Comparison of ENCODE assay signal across 23 cellular contexts in the genomic region with DNA sequence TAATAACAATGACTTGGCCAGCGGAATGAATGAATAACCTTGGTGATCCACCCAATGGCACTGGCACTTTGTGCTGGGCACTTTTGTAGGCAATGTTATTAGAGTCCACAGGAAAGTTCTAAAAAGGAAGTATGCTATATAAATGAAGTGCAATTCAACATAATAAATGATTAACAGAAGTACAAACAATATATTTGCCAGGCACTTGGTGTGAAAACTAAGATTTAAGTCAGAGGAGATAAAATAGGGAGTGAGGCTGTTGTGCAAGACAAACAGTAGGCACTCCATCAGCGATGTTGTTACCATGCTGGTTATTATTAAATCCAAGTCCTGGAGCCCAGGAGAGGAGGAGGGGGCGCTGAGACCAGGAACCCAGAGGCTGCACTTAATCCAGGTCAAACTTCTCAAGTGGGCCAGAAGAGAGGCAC.
"Had no signal": no experiment of that assay in that cellular context is flagged by ENCODE, and none has a peak within 500 bp of the region (broad histone marks: within the 10 kb centered on the region; RNA-seq: fewer than 3 reads in every experiment).

No MANE protein-coding gene starts in this region.

- DNase-seq: activated B cell treated with CpG ODN at 0.5 μM for 24 hours; activated CD4-positive, alpha-beta memory T cell treated with anti-CD3 and anti-CD28 coated beads, Interleukin-2, amount 10 ng/mL, durations not matched to agents 7 days and 5 days; activated CD4-positive, alpha-beta T cell treated with anti-CD3 and anti-CD28 coated beads for 4 hours; activated CD8-positive, alpha-beta memory T cell treated with anti-CD3 and anti-CD28 coated beads, Interleukin-2, amount 10 ng/mL, durations not matched to agents 7 days and 5 days; activated naive CD4-positive, alpha-beta T cell treated with anti-CD3 and anti-CD28 coated beads for 36 hours; activated naive CD8-positive, alpha-beta T cell treated with anti-CD3 and anti-CD28 coated beads, Interleukin-2, amount 50 U/mL, for 24 hours; anterior cingulate cortex; brain microvascular endothelial cell; central memory CD4-positive, alpha-beta T cell; foreskin melanocyte; glutamatergic neuron; hypothalamus; islet precursor cell; nucleus accumbens; right cardiac atrium; stimulated activated CD4-positive, alpha-beta T cell treated with anti-CD3 and anti-CD28 coated beads, Interleukin-15, amount 100 ng/mL, for 24 hours; stimulated activated CD4-positive, alpha-beta T cell treated with anti-CD3 and anti-CD28 coated beads, Interleukin-2, amount 100 ng/mL, for 48 hours; stimulated activated naive CD8-positive, alpha-beta T cell treated with anti-CD3 and anti-CD28 coated beads, Interleukin-15, amount 100 ng/mL, for 72 hours; T-helper 1 cell; T-helper 9 cell had no signal

- H3K27ac ChIP-seq: brain microvascular endothelial cell, skin epidermis, thoracic aorta had no signal

- ATAC-seq: activated CD8-positive, alpha-beta memory T cell treated with anti-CD3 and anti-CD28 coated beads, Interleukin-2, amount 10 ng/mL, durations not matched to agents 7 days and 5 days; activated naive CD8-positive, alpha-beta T cell treated with anti-CD3 and anti-CD28 coated beads, Interleukin-2, amount 50 U/mL, for 24 hours; right cardiac atrium; stimulated activated naive CD8-positive, alpha-beta T cell treated with anti-CD3 and anti-CD28 coated beads, Interleukin-15, amount 100 ng/mL, for 72 hours had no signal

- H3K4me3 ChIP-seq: skin epidermis, thoracic aorta had no signal

- H3K36me3 ChIP-seq: brain microvascular endothelial cell, thoracic aorta had no signal

- H3K4me3 Mint-ChIP-seq: activated B cell treated with CpG ODN at 0.5 μM for 24 hours; activated CD4-positive, alpha-beta memory T cell treated with anti-CD3 and anti-CD28 coated beads, Interleukin-2, amount 10 ng/mL, durations not matched to agents 7 days and 5 days; activated CD8-positive, alpha-beta memory T cell treated with anti-CD3 and anti-CD28 coated beads, Interleukin-2, amount 10 ng/mL, durations not matched to agents 7 days and 5 days; activated naive CD4-positive, alpha-beta T cell treated with anti-CD3 and anti-CD28 coated beads for 36 hours; activated naive CD8-positive, alpha-beta T cell treated with anti-CD3 and anti-CD28 coated beads, Interleukin-2, amount 50 U/mL, for 24 hours; nephron; stimulated activated naive CD8-positive, alpha-beta T cell treated with anti-CD3 and anti-CD28 coated beads, Interleukin-15, amount 100 ng/mL, for 72 hours had no signal

- H3K27me3 Mint-ChIP-seq: activated B cell treated with CpG ODN at 0.5 μM for 24 hours; activated CD4-positive, alpha-beta memory T cell treated with anti-CD3 and anti-CD28 coated beads, Interleukin-2, amount 10 ng/mL, durations not matched to agents 7 days and 5 days; activated CD8-positive, alpha-beta memory T cell treated with anti-CD3 and anti-CD28 coated beads, Interleukin-2, amount 10 ng/mL, durations not matched to agents 7 days and 5 days; activated naive CD8-positive, alpha-beta T cell treated with anti-CD3 and anti-CD28 coated beads, Interleukin-2, amount 50 U/mL, for 24 hours; stimulated activated naive CD8-positive, alpha-beta T cell treated with anti-CD3 and anti-CD28 coated beads, Interleukin-15, amount 100 ng/mL, for 72 hours had no signal

- H3K27me3 ChIP-seq: brain microvascular endothelial cell had no signal

- H3K36me3 Mint-ChIP-seq: activated CD8-positive, alpha-beta memory T cell treated with anti-CD3 and anti-CD28 coated beads, Interleukin-2, amount 10 ng/mL, durations not matched to agents 7 days and 5 days had no signal

- H3K9me3 ChIP-seq: thoracic aorta had no signal

- H3K4me1 Mint-ChIP-seq: activated CD4-positive, alpha-beta memory T cell treated with anti-CD3 and anti-CD28 coated beads, Interleukin-2, amount 10 ng/mL, durations not matched to agents 7 days and 5 days; activated CD8-positive, alpha-beta memory T cell treated with anti-CD3 and anti-CD28 coated beads, Interleukin-2, amount 10 ng/mL, durations not matched to agents 7 days and 5 days; activated naive CD8-positive, alpha-beta T cell treated with anti-CD3 and anti-CD28 coated beads, Interleukin-2, amount 50 U/mL, for 24 hours; stimulated activated naive CD8-positive, alpha-beta T cell treated with anti-CD3 and anti-CD28 coated beads, Interleukin-15, amount 100 ng/mL, for 72 hours had no signal

- H3K27ac Mint-ChIP-seq: activated B cell treated with CpG ODN at 0.5 μM for 24 hours; activated CD4-positive, alpha-beta memory T cell treated with anti-CD3 and anti-CD28 coated beads, Interleukin-2, amount 10 ng/mL, durations not matched to agents 7 days and 5 days; activated CD8-positive, alpha-beta memory T cell treated with anti-CD3 and anti-CD28 coated beads, Interleukin-2, amount 10 ng/mL, durations not matched to agents 7 days and 5 days; activated naive CD4-positive, alpha-beta T cell treated with anti-CD3 and anti-CD28 coated beads for 36 hours; activated naive CD8-positive, alpha-beta T cell treated with anti-CD3 and anti-CD28 coated beads, Interleukin-2, amount 50 U/mL, for 24 hours; nephron; stimulated activated naive CD8-positive, alpha-beta T cell treated with anti-CD3 and anti-CD28 coated beads, Interleukin-15, amount 100 ng/mL, for 72 hours had no signal

- H3K9me3 Mint-ChIP-seq: activated B cell treated with CpG ODN at 0.5 μM for 24 hours; activated naive CD8-positive, alpha-beta T cell treated with anti-CD3 and anti-CD28 coated beads, Interleukin-2, amount 50 U/mL, for 24 hours; nephron had no signal
